8 cellular contexts compared by ENCODE assay signal in the genomic region with DNA sequence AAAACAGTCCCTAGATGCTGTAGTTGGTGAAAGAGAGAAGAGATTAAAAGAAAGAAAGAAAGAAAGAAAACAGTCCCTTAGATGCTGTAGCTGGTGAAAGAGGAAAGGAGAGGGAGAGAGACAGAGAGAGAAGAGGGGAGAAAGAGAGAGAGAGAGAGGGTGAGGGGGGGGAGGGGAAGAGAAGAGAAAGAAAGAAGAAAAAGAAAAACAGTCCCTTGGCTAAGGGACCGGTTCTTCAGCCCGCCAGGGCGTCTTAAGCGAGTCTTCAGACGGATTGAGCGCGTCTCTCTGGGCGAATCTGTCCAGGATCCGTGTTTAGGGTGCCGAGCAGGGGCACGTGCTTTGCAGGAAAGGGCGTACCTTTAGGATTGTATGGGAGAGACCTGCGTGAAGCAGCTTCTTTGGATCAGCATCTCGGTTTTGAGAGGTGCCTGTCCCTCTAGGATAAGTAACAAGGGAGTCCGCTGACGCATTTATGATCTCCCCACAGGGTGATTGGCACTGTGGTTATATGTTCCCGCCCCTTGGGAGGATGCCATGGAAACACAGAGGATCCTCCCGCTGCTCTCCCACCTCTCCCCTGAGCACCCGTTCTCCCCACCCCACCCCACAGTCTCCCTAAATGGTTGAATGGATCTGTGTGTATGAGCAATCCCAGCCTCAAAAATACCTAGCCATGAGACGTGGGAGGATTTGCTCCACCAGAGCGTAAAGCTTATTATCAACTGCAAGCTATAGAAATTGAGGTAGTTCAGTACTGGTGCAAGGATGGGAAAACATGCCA. TPM values are rescaled to one million over a fixed set of nuclear protein-coding genes. Genes with fewer than 3 reads are reported as not detected.
DNase-seq lines count a peak whose midpoint lies in the region; TF ChIP-seq lines count a peak whose summit lies in the region.

No MANE protein-coding gene starts in this region.

- no peaks in the 10 kb centered on the region for H3K27me3 ChIP-seq in testis

- intact Hi-C loops in testis (cut with DNase I; ENCODE audit: low total_unique reads), result no loop called here

- no peaks in the 10 kb centered on the region for H3K9me3 Mint-ChIP-seq in T-helper 1 cell treated with Interleukin-12 subunit alpha and Interleukin-12 subunit beta and Interleukin-4 antibody, amounts not matched to agents 30 μg/mL and 1 μg/mL, for 36 hours

- no peak for TF ChIP-seq POLR2A in testis (IDR thresholded peaks at IDR 0.05)

- H3K36me3 Mint-ChIP-seq in T-helper 1 cell treated with Interleukin-12 subunit alpha and Interleukin-12 subunit beta and Interleukin-4 antibody, amounts not matched to agents 30 μg/mL and 1 μg/mL, for 36 hours (ENCODE audit: low read depth), result no peaks in the 10 kb centered on the region

- peak overlapping the region; percentile 96 for H3K27ac Mint-ChIP-seq in T-helper 1 cell treated with Interleukin-12 subunit alpha and Interleukin-12 subunit beta and Interleukin-4 antibody, amounts not matched to agents 30 μg/mL and 1 μg/mL, for 36 hours

- WGBS in testis, 2 donors, result 2 to 6% methylated on average over 17 to 21 of the region's 21 CpGs

- peak overlapping the region; percentile 88 for H3K4me3 Mint-ChIP-seq in T-helper 1 cell treated with Interleukin-12 subunit alpha and Interleukin-12 subunit beta and Interleukin-4 antibody, amounts not matched to agents 30 μg/mL and 1 μg/mL, for 36 hours

- H3K4me1 ChIP-seq in testis, result no peaks in the 10 kb centered on the region

- no peaks in the 10 kb centered on the region for H3K9me3 ChIP-seq in testis

- no peak for TF ChIP-seq CTCF in testis (IDR thresholded peaks at IDR 0.05)

- DNase-seq in activated T-cell treated with anti-CD3 and anti-CD28 coated beads, Interleukin-2, amount 50 U/mL, for 1 hour, result peak; percentile 40
- DNase-seq in activated T-cell treated with anti-CD3 and anti-CD28 coated beads for 4 hours (no peak), M059J (ENCODE audit: low read depth) (peak; percentile 79), medulla oblongata (ENCODE audit: extremely low spot score) (peak; percentile 83), testis (peak; percentile 80), activated gamma-delta T cell treated with Interleukin-2 at 50 U/mL for 16 hours (no peak)
- DNase-seq in effector CD8-positive, alpha-beta T cell (lab: John Stamatoyannopoulos, UW), result peak; percentile 11

- H3K27me3 Mint-ChIP-seq in T-helper 1 cell treated with Interleukin-12 subunit alpha and Interleukin-12 subunit beta and Interleukin-4 antibody, amounts not matched to agents 30 μg/mL and 1 μg/mL, for 36 hours (ENCODE audit: low read depth), result no peaks in the 10 kb centered on the region

- peak overlapping the region; percentile 95 to 99 for H3K27ac ChIP-seq in testis

- H3K4me1 Mint-ChIP-seq in T-helper 1 cell treated with Interleukin-12 subunit alpha and Interleukin-12 subunit beta and Interleukin-4 antibody, amounts not matched to agents 30 μg/mL and 1 μg/mL, for 36 hours (ENCODE audit: low read depth), result peaks cover 28% of the 10 kb centered on the region

- H3K36me3 ChIP-seq in testis (ENCODE audit: low read depth, missing control alignments), result no peaks in the 10 kb centered on the region

- peak overlapping the region; percentile 75 to 77 for H3K4me3 ChIP-seq in testis

RNA-seq across cellular contexts. Expression of a gene that starts 16.7 kb away (rescaled TPM):
- 0.49 TPM in 1 of 2 replicates, not detected in the other for total RNA-seq in M059J (2014; rRNA removed; shearing (Covaris generic))
- total RNA-seq in testis, result under 1 TPM in 1 of 2 donors, not detected in 1; 0.68 TPM
- 2.2 TPM for polyA plus RNA-seq in testis (ENCODE audit: insufficient read depth, low read depth, low replicate concordance)

RNA-seq across cellular contexts. Expression of a gene that starts 16.8 kb away (rescaled TPM):
- 0.12 TPM in 1 of 2 replicates, not detected in the other for total RNA-seq in M059J (2014; rRNA removed; shearing (Covaris generic))
- total RNA-seq in testis, result 1 to 10 TPM in 1 of 2 donors, under 1 TPM in 1; 0.87 to 2.2 TPM
- 3.9 TPM for polyA plus RNA-seq in testis (ENCODE audit: insufficient read depth, low read depth, low replicate concordance)

RNA-seq across cellular contexts. Expression of a gene that starts 36.9 kb away (rescaled TPM):
- 0.37 TPM in 1 of 2 replicates, not detected in the other for total RNA-seq in M059J (2014; rRNA removed; shearing (Covaris generic))
- total RNA-seq in testis, result 100 to 1,000 TPM in 1 of 2 donors, 10 to 100 TPM in 1; 35.4 to 138 TPM
- polyA plus RNA-seq in testis (ENCODE audit: insufficient read depth, low read depth, low replicate concordance), result 99.5 TPM

Comparison
In these comparisons a context has a peak if more than half of its experiments do, and no peak if none do; other contexts are left out.
1. DNase-seq: peak in activated T-cell treated with anti-CD3 and anti-CD28 coated beads, Interleukin-2, amount 50 U/mL, for 1 hour (single experiment), M059J (single experiment), effector CD8-positive, alpha-beta T cell (single experiment), medulla oblongata (single experiment) and testis (single experiment); none in activated T-cell treated with anti-CD3 and anti-CD28 coated beads for 4 hours (single experiment) and activated gamma-delta T cell treated with Interleukin-2 at 50 U/mL for 16 hours (single experiment).
2. RNA of a gene that starts 36.9 kb away (total RNA-seq): 35.4 to 138 TPM in testis; 0.37 TPM in M059J; every median in the first group is over 10 times any median in the second.